In genomic region chr1:24501371-24502167, GRCh38 we compare ENCODE assay signal across 8 cellular contexts. TPM values are rescaled to one million over a fixed set of nuclear protein-coding genes. Genes with fewer than 3 reads are reported as not detected.
DNase-seq lines count a peak whose midpoint lies in the region; ATAC-seq lines count a peak whose summit lies in the region.

No MANE protein-coding gene starts in this region.

- H3K27me3 ChIP-seq in skeletal muscle satellite cell (ENCODE audit: control insufficient read depth, insufficient read depth, low read length), result peaks cover 32% of the 10 kb centered on the region

- ATAC-seq in HG03439 (IDR thresholded peaks at IDR 0.05; ENCODE audit: unreplicated experiment), result no peak

- H3K4me3 ChIP-seq in skeletal muscle satellite cell (ENCODE audit: low read length), result peak overlapping the region; percentile 84

- H3K4me2 ChIP-seq in skeletal muscle satellite cell (ENCODE audit: low read length), result peak overlapping the region; percentile 87

- CTCF ChIA-PET in activated CD4-positive, alpha-beta memory T cell treated with anti-CD3 and anti-CD28 coated beads, Interleukin-2, amount 10 ng/mL, durations not matched to agents 7 days and 5 days (lab: Charles Lee), result interaction anchor here (0.7 to 6.6 kb wide), 19 partner anchors 8 to 138 kb away, joined by 3 to 89 read pairs (median 4); partner anchors contain the start of genes NIPAL3 and STPG1

- DNase-seq in ELF-1 (ENCODE audit: low read depth, low spot score), result peak; percentile 27
- DNase-seq in activated CD4-positive, alpha-beta memory T cell treated with anti-CD3 and anti-CD28 coated beads, Interleukin-2, amount 10 ng/mL, durations not matched to agents 7 days and 5 days, result peak; percentile 70
- DNase-seq in glomerular visceral epithelial cell (ENCODE audit: extremely low spot score), result peak; percentile 31
- DNase-seq in LoVo (ENCODE audit: low spot score), result no peak
- DNase-seq in stimulated activated CD4-positive, alpha-beta T cell treated with anti-CD3 and anti-CD28 coated beads, Interleukin-1b, Interleukin-23, amount 100 ng/mL, for 48 hours, result no peak

- peak overlapping the region; percentile 81 for H3K4me3 Mint-ChIP-seq in activated CD4-positive, alpha-beta memory T cell treated with anti-CD3 and anti-CD28 coated beads, Interleukin-2, amount 10 ng/mL, durations not matched to agents 7 days and 5 days

- H3K9me3 Mint-ChIP-seq in activated CD4-positive, alpha-beta memory T cell treated with anti-CD3 and anti-CD28 coated beads, Interleukin-2, amount 10 ng/mL, durations not matched to agents 7 days and 5 days, result no peaks in the 10 kb centered on the region

- H3K9ac ChIP-seq in skeletal muscle satellite cell (ENCODE audit: low read depth, low read length), result no peak overlapping the region

- H3K36me3 ChIP-seq in KOPT-K1 (ENCODE audit: insufficient read depth, low read length) (no peaks in the 10 kb centered on the region), skeletal muscle satellite cell (ENCODE audit: insufficient read depth, low read length) (no peaks in the 10 kb centered on the region)

- peak overlapping the region; percentile 83 for H3K27ac ChIP-seq in KOPT-K1 (ENCODE audit: low read depth, low read length, poor library complexity, severe bottlenecking)

- peak overlapping the region; percentile 97 for H3K27ac Mint-ChIP-seq in activated CD4-positive, alpha-beta memory T cell treated with anti-CD3 and anti-CD28 coated beads, Interleukin-2, amount 10 ng/mL, durations not matched to agents 7 days and 5 days

- POLR2A ChIA-PET in activated CD4-positive, alpha-beta memory T cell treated with anti-CD3 and anti-CD28 coated beads, Interleukin-2, amount 10 ng/mL, durations not matched to agents 7 days and 5 days (lab: Charles Lee), result interaction anchor here (0.6 to 10.4 kb wide), 27 partner anchors 8 to 1625 kb away, joined by 3 to 232 read pairs (median 4); partner anchors contain the start of genes NIPAL3, SRRM1, SRSF10 and STPG1

- H3K36me3 Mint-ChIP-seq in activated CD4-positive, alpha-beta memory T cell treated with anti-CD3 and anti-CD28 coated beads, Interleukin-2, amount 10 ng/mL, durations not matched to agents 7 days and 5 days (ENCODE audit: low read depth), result peaks cover 16% of the 10 kb centered on the region

- peaks cover 10% of the 10 kb centered on the region for H3K4me1 ChIP-seq in skeletal muscle satellite cell (ENCODE audit: control insufficient read depth, insufficient read depth, low read length)

- H3K27me3 Mint-ChIP-seq in activated CD4-positive, alpha-beta memory T cell treated with anti-CD3 and anti-CD28 coated beads, Interleukin-2, amount 10 ng/mL, durations not matched to agents 7 days and 5 days, result no peaks in the 10 kb centered on the region

- H3K9me3 ChIP-seq in KOPT-K1 (ENCODE audit: insufficient read depth, low read length, poor library complexity, severe bottlenecking), result no peaks in the 10 kb centered on the region
- H3K9me3 ChIP-seq in skeletal muscle satellite cell (replicated peaks; ENCODE audit: low read length), result no peaks in the 10 kb centered on the region

- peaks cover 60% of the 10 kb centered on the region for H3K4me1 Mint-ChIP-seq in activated CD4-positive, alpha-beta memory T cell treated with anti-CD3 and anti-CD28 coated beads, Interleukin-2, amount 10 ng/mL, durations not matched to agents 7 days and 5 days

RNA-seq across cellular contexts. Expression of gene RCAN3, which starts 1.1 kb away (rescaled TPM):
- 10 to 100 TPM; 59.3 to 62.6 TPM for total RNA-seq in activated CD4-positive, alpha-beta memory T cell treated with anti-CD3 and anti-CD28 coated beads, Interleukin-2, amount 10 ng/mL, durations not matched to agents 7 days and 5 days
- 1.0 and 4.8 TPM in 2 replicates for total RNA-seq in skeletal muscle satellite cell (2012; rRNA removed)

RNA-seq across cellular contexts. Expression of gene NCMAP, which starts 54.3 kb away (rescaled TPM):
- total RNA-seq in activated CD4-positive, alpha-beta memory T cell treated with anti-CD3 and anti-CD28 coated beads, Interleukin-2, amount 10 ng/mL, durations not matched to agents 7 days and 5 days, result not detected
- not detected in 2 replicates for total RNA-seq in skeletal muscle satellite cell (2012; rRNA removed)

Comparison
In these comparisons a context has a peak if more than half of its experiments do, and no peak if none do; other contexts are left out.
1. DNase-seq: peak in ELF-1 (single experiment), activated CD4-positive, alpha-beta memory T cell treated with anti-CD3 and anti-CD28 coated beads, Interleukin-2, amount 10 ng/mL, durations not matched to agents 7 days and 5 days (single experiment) and glomerular visceral epithelial cell (single experiment); none in LoVo (single experiment) and stimulated activated CD4-positive, alpha-beta T cell treated with anti-CD3 and anti-CD28 coated beads, Interleukin-1b, Interleukin-23, amount 100 ng/mL, for 48 hours (single experiment).